1 cellular context compared by ENCODE assay signal in genomic region chrX:125439194-125439849, GRCh38.
TF ChIP-seq lines count a peak whose summit lies in the region.

No MANE protein-coding gene starts in this region.

TF ChIP-seq in H1, 55 proteins besides CTCF, POLR2A, EP300 and RAD21:
- no peak for TF ChIP-seq SUZ12 (IDR thresholded peaks at IDR 0.05; ENCODE audit: low read length)
- no peak for TF ChIP-seq MAX (IDR thresholded peaks at IDR 0.05)
- no peak for TF ChIP-seq SIN3A (conservative IDR thresholded peaks at IDR 0.05 in 1 of 2, IDR thresholded peaks at IDR 0.05 in 1 of 2; ENCODE audit: low read depth in 1 of 2, low read length in 2 of 2)
